11 cellular contexts compared by ENCODE assay signal in genomic region chr7:76516932-76517331, GRCh38. TPM values are rescaled to one million over a fixed set of nuclear protein-coding genes. Genes with fewer than 3 reads are reported as not detected.
"Had no signal": no experiment of that assay in that cellular context is flagged by ENCODE, and none has a peak within 500 bp of the region (broad histone marks: within the 10 kb centered on the region; RNA-seq: fewer than 3 reads in every experiment).

No MANE protein-coding gene starts in this region.

RNA-seq across cellular contexts. Expression of gene UPK3B, which starts 6.6 kb away (rescaled TPM):
- total RNA-seq: epithelial cell of proximal tubule, frontal cortex had no signal
- polyA plus RNA-seq: endothelial cell of umbilical vein, fibroblast of lung had no signal

RNA-seq across cellular contexts. Expression of gene SPDYE16, which starts 26.2 kb away (rescaled TPM):
- total RNA-seq: colonic mucosa, dermis blood vessel endothelial cell, epithelial cell of proximal tubule, esophagus mucosa, esophagus squamous epithelium, fibroblast of villous mesenchyme, foreskin keratinocyte, glomerular endothelial cell had no signal
- polyA plus RNA-seq: fibroblast of lung, foreskin keratinocyte had no signal
